36 cellular contexts compared by ENCODE assay signal in the genomic region with DNA sequence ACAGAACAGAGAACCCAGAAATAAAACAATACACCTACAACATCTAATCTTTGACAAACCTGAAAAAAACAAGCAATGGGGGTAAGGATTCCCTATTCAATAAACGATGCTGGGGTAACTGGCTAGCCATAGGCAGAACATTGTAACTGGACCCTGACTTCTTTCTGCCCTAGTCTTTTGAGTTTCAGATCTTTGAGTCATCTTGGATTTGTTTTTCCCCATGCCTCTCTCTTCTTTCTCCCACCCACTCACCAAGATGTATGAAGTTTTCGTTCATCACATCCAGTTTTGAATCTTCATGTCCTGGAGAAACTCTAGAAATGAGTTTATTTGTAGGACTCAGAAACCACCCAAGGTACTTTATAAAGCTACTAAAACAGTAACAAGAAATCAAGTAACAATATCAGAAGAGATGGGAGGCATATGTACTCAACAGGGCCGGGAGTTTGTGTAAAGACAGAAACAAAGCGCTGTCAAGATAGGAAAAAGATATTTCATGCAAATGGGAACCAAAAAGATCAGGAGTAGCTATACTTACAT. TPM values are rescaled to one million over a fixed set of nuclear protein-coding genes. Genes with fewer than 3 reads are reported as not detected.
"Had no signal": no experiment of that assay in that cellular context is flagged by ENCODE, and none has a peak within 500 bp of the region (broad histone marks: within the 10 kb centered on the region; RNA-seq: fewer than 3 reads in every experiment).

No MANE protein-coding gene starts in this region.

- H3K4me1 Mint-ChIP-seq: activated B cell treated with CpG ODN at 0.5 μM for 24 hours, T-cell had no signal

- H3K36me3 ChIP-seq: adrenal gland, esophagus muscularis mucosa, gastrocnemius medialis, heart left ventricle, WERI-Rb-1 had no signal

- H3K4me3 ChIP-seq: adrenal gland, body of pancreas, esophagus muscularis mucosa, gastrocnemius medialis, heart left ventricle had no signal

- H3K27ac ChIP-seq: adrenal gland, body of pancreas, esophagus muscularis mucosa, foreskin keratinocyte, gastrocnemius medialis, heart left ventricle, WERI-Rb-1 had no signal

- H3K4me3 Mint-ChIP-seq: activated B cell treated with CpG ODN at 0.5 μM for 24 hours; activated CD4-positive, alpha-beta memory T cell treated with anti-CD3 and anti-CD28 coated beads for 36 hours; activated CD8-positive, alpha-beta memory T cell treated with anti-CD3 and anti-CD28 coated beads, Interleukin-2, amount 10 ng/mL, durations not matched to agents 7 days and 5 days; activated CD8-positive, alpha-beta T cell treated with anti-CD3 and anti-CD28 coated beads, Interleukin-2, amount 10 ng/mL, durations not matched to agents 7 days and 5 days; activated naive CD8-positive, alpha-beta T cell treated with anti-CD3 and anti-CD28 coated beads for 36 hours; activated naive CD8-positive, alpha-beta T cell treated with anti-CD3 and anti-CD28 coated beads, Interleukin-2, amount 50 U/mL, for 24 hours; activated T-cell treated with anti-CD3 and anti-CD28 coated beads, Interleukin-2, amount 50 U/mL, for 24 hours; effector memory CD8-positive, alpha-beta T cell; T-cell; T-helper 1 cell treated with Interleukin-12 subunit alpha and Interleukin-12 subunit beta and Interleukin-4 antibody, amounts not matched to agents 30 μg/mL and 1 μg/mL, for 36 hours; T-helper 2 cell treated with Interferon-gamma antibody and Interleukin-4, amounts not matched to agents 5 μg/mL and 100 μg/mL, for 36 hours had no signal

- H3K27ac Mint-ChIP-seq: activated B cell treated with CpG ODN at 0.5 μM for 24 hours; activated CD4-positive, alpha-beta memory T cell treated with anti-CD3 and anti-CD28 coated beads for 36 hours; activated CD8-positive, alpha-beta memory T cell treated with anti-CD3 and anti-CD28 coated beads, Interleukin-2, amount 10 ng/mL, durations not matched to agents 7 days and 5 days; activated CD8-positive, alpha-beta T cell treated with anti-CD3 and anti-CD28 coated beads, Interleukin-2, amount 10 ng/mL, durations not matched to agents 7 days and 5 days; activated naive CD8-positive, alpha-beta T cell treated with anti-CD3 and anti-CD28 coated beads for 36 hours; activated naive CD8-positive, alpha-beta T cell treated with anti-CD3 and anti-CD28 coated beads, Interleukin-2, amount 50 U/mL, for 24 hours; activated T-cell treated with anti-CD3 and anti-CD28 coated beads, Interleukin-2, amount 50 U/mL, for 24 hours; effector memory CD8-positive, alpha-beta T cell; T-cell; T-helper 1 cell treated with Interleukin-12 subunit alpha and Interleukin-12 subunit beta and Interleukin-4 antibody, amounts not matched to agents 30 μg/mL and 1 μg/mL, for 36 hours; T-helper 2 cell treated with Interferon-gamma antibody and Interleukin-4, amounts not matched to agents 5 μg/mL and 100 μg/mL, for 36 hours had no signal

- H3K27me3 ChIP-seq: adrenal gland, body of pancreas, esophagus muscularis mucosa, foreskin keratinocyte, gastrocnemius medialis had no signal

- H3K36me3 Mint-ChIP-seq: activated CD4-positive, alpha-beta memory T cell treated with anti-CD3 and anti-CD28 coated beads for 36 hours; T-cell had no signal

- DNase-seq: activated B cell treated with CpG ODN at 0.5 μM for 24 hours; activated CD4-positive, alpha-beta memory T cell treated with anti-CD3 and anti-CD28 coated beads for 36 hours; activated CD4-positive, alpha-beta T cell treated with anti-CD3 and anti-CD28 coated beads for 48 hours; activated CD8-positive, alpha-beta memory T cell treated with anti-CD3 and anti-CD28 coated beads, Interleukin-2, amount 10 ng/mL, durations not matched to agents 7 days and 5 days; activated CD8-positive, alpha-beta memory T cell treated with anti-CD3 and anti-CD28 coated beads, Interleukin-2, amount 50 U/mL, for 4 hours; activated CD8-positive, alpha-beta T cell treated with anti-CD3 and anti-CD28 coated beads, Interleukin-2, amount 10 ng/mL, durations not matched to agents 7 days and 5 days; activated gamma-delta T cell; activated naive CD4-positive, alpha-beta T cell; activated naive CD4-positive, alpha-beta T cell treated with anti-CD3 and anti-CD28 coated beads, Interleukin-2, amount 50 U/mL, for 16 hours; activated naive CD8-positive, alpha-beta T cell treated with anti-CD3 and anti-CD28 coated beads for 36 hours; activated naive CD8-positive, alpha-beta T cell treated with anti-CD3 and anti-CD28 coated beads, Interleukin-2, amount 50 U/mL, for 24 hours; activated T-cell treated with anti-CD3 and anti-CD28 coated beads, Interleukin-2, amount 50 U/mL, for 24 hours; adrenal gland; amygdala; aorta; body of pancreas; caudate nucleus; cortex of kidney; dermis blood vessel endothelial cell; effector CD4-positive, alpha-beta T cell; effector memory CD8-positive, alpha-beta T cell; erythroblast; foreskin keratinocyte; gastrocnemius medialis; glutamatergic neuron; heart left ventricle; SW 1271; T-cell; T1000; WERI-Rb-1 had no signal

- H3K4me1 ChIP-seq: adrenal gland, body of pancreas, esophagus muscularis mucosa, gastrocnemius medialis, heart left ventricle had no signal

- ATAC-seq: activated CD4-positive, CD25-positive, alpha-beta regulatory T cell treated with anti-CD3 and anti-CD28 coated beads, Interleukin-2, amount 50 U/mL, for 24 hours; activated CD8-positive, alpha-beta memory T cell treated with anti-CD3 and anti-CD28 coated beads, Interleukin-2, amount 10 ng/mL, durations not matched to agents 7 days and 5 days; activated CD8-positive, alpha-beta T cell treated with anti-CD3 and anti-CD28 coated beads, Interleukin-2, amount 10 ng/mL, durations not matched to agents 7 days and 5 days; activated naive CD8-positive, alpha-beta T cell treated with anti-CD3 and anti-CD28 coated beads, Interleukin-2, amount 50 U/mL, for 24 hours; body of pancreas; effector memory CD8-positive, alpha-beta T cell; foreskin keratinocyte; gastrocnemius medialis; heart left ventricle; T-cell had no signal

- H3K9me3 ChIP-seq: adrenal gland, body of pancreas had no signal

RNA-seq across cellular contexts. Expression of a gene that starts 39.0 kb away (rescaled TPM):
- total RNA-seq: activated B cell treated with CpG ODN at 0.5 μM for 24 hours; activated CD4-positive, alpha-beta memory T cell treated with anti-CD3 and anti-CD28 coated beads for 36 hours; activated CD8-positive, alpha-beta memory T cell treated with anti-CD3 and anti-CD28 coated beads for 36 hours; activated CD8-positive, alpha-beta memory T cell treated with anti-CD3 and anti-CD28 coated beads, Interleukin-2, amount 10 ng/mL, durations not matched to agents 7 days and 5 days; activated CD8-positive, alpha-beta T cell treated with anti-CD3 and anti-CD28 coated beads, Interleukin-2, amount 10 ng/mL, durations not matched to agents 7 days and 5 days; activated naive CD8-positive, alpha-beta T cell treated with anti-CD3 and anti-CD28 coated beads for 36 hours; adrenal gland; aorta; chondrocyte; esophagus muscularis mucosa; heart left ventricle; T-cell had no signal
